1 cellular context compared by ENCODE assay signal in genomic region chr11:119316017-119316728, GRCh38.
TF ChIP-seq lines count a peak whose summit lies in the region.

No MANE protein-coding gene starts in this region.

TF ChIP-seq in HEK293, 187 proteins besides CTCF, POLR2A, EP300 and RAD21 (continued from another document):
- TF ChIP-seq, protein P1, sequence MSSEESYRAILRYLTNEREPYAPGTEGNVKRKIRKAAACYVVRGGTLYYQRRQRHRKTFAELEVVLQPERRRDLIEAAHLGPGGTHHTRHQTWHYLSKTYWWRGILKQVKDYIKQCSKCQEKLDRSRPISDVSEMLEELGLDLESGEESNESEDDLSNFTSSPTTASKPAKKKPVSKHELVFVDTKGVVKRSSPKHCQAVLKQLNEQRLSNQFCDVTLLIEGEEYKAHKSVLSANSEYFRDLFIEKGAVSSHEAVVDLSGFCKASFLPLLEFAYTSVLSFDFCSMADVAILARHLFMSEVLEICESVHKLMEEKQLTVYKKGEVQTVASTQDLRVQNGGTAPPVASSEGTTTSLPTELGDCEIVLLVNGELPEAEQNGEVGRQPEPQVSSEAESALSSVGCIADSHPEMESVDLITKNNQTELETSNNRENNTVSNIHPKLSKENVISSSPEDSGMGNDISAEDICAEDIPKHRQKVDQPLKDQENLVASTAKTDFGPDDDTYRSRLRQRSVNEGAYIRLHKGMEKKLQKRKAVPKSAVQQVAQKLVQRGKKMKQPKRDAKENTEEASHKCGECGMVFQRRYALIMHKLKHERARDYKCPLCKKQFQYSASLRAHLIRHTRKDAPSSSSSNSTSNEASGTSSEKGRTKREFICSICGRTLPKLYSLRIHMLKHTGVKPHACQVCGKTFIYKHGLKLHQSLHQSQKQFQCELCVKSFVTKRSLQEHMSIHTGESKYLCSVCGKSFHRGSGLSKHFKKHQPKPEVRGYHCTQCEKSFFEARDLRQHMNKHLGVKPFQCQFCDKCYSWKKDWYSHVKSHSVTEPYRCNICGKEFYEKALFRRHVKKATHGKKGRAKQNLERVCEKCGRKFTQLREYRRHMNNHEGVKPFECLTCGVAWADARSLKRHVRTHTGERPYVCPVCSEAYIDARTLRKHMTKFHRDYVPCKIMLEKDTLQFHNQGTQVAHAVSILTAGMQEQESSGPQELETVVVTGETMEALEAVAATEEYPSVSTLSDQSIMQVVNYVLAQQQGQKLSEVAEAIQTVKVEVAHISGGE (tag by site-specific recombination; conservative IDR thresholded peaks at IDR 0.05; ENCODE audit: low read depth): peak; percentile 61
- TF ChIP-seq FEZF1 (tag by site-specific recombination; IDR thresholded peaks at IDR 0.05) (peak; percentile 84), REST (tag by site-specific recombination; IDR thresholded peaks at IDR 0.05) (no peak), GLIS2 (tag by site-specific recombination; IDR thresholded peaks at IDR 0.05) (peak; percentile 62; the same call in 1 of the 2 replicates), KLF1 (tag by site-specific recombination; IDR thresholded peaks at IDR 0.05) (peak; percentile 85), ZNF341 (tag by site-specific recombination; IDR thresholded peaks at IDR 0.05; ENCODE audit: low read depth) (peak; percentile 25; the same call in 1 of the 2 replicates), ZNF398 (tag by site-specific recombination; IDR thresholded peaks at IDR 0.05) (peak; percentile 98), ZNF530 (tag by site-specific recombination; IDR thresholded peaks at IDR 0.05; ENCODE audit: low read depth) (no peak), KLF9 (tag by site-specific recombination; IDR thresholded peaks at IDR 0.05; ENCODE audit: low read depth) (peak; percentile 66), KLF16 (tag by site-specific recombination; IDR thresholded peaks at IDR 0.05) (peak; percentile 69), ZBTB20 (tag by site-specific recombination; IDR thresholded peaks at IDR 0.05) (0 out of 2 replicates have a peak, but pooled peaks have one; percentile 27), SCRT2 (tag by site-specific recombination; IDR thresholded peaks at IDR 0.05) (peak; percentile 96), SP7 (tag by site-specific recombination; IDR thresholded peaks at IDR 0.05) (0 out of 2 replicates have a peak, but pooled peaks have one; percentile 38), ZBTB8A (tag by site-specific recombination; IDR thresholded peaks at IDR 0.05) (peak; percentile 84)
- TF ChIP-seq, protein P2, sequence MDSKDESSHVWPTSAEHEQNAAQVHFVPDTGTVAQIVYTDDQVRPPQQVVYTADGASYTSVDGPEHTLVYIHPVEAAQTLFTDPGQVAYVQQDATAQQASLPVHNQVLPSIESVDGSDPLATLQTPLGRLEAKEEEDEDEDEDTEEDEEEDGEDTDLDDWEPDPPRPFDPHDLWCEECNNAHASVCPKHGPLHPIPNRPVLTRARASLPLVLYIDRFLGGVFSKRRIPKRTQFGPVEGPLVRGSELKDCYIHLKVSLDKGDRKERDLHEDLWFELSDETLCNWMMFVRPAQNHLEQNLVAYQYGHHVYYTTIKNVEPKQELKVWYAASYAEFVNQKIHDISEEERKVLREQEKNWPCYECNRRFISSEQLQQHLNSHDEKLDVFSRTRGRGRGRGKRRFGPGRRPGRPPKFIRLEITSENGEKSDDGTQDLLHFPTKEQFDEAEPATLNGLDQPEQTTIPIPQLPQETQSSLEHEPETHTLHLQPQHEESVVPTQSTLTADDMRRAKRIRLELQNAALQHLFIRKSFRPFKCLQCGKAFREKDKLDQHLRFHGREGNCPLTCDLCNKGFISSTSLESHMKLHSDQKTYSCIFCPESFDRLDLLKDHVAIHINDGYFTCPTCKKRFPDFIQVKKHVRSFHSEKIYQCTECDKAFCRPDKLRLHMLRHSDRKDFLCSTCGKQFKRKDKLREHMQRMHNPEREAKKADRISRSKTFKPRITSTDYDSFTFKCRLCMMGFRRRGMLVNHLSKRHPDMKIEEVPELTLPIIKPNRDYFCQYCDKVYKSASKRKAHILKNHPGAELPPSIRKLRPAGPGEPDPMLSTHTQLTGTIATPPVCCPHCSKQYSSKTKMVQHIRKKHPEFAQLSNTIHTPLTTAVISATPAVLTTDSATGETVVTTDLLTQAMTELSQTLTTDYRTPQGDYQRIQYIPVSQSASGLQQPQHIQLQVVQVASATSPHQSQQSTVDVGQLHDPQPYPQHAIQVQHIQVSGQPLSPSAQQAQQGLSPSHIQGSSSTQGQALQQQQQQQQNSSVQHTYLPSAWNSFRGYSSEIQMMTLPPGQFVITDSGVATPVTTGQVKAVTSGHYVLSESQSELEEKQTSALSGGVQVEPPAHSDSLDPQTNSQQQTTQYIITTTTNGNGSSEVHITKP (tag by site-specific recombination; IDR thresholded peaks at IDR 0.05): peak; percentile 43; the same call in 1 of the 2 replicates
- TF ChIP-seq, protein P3, sequence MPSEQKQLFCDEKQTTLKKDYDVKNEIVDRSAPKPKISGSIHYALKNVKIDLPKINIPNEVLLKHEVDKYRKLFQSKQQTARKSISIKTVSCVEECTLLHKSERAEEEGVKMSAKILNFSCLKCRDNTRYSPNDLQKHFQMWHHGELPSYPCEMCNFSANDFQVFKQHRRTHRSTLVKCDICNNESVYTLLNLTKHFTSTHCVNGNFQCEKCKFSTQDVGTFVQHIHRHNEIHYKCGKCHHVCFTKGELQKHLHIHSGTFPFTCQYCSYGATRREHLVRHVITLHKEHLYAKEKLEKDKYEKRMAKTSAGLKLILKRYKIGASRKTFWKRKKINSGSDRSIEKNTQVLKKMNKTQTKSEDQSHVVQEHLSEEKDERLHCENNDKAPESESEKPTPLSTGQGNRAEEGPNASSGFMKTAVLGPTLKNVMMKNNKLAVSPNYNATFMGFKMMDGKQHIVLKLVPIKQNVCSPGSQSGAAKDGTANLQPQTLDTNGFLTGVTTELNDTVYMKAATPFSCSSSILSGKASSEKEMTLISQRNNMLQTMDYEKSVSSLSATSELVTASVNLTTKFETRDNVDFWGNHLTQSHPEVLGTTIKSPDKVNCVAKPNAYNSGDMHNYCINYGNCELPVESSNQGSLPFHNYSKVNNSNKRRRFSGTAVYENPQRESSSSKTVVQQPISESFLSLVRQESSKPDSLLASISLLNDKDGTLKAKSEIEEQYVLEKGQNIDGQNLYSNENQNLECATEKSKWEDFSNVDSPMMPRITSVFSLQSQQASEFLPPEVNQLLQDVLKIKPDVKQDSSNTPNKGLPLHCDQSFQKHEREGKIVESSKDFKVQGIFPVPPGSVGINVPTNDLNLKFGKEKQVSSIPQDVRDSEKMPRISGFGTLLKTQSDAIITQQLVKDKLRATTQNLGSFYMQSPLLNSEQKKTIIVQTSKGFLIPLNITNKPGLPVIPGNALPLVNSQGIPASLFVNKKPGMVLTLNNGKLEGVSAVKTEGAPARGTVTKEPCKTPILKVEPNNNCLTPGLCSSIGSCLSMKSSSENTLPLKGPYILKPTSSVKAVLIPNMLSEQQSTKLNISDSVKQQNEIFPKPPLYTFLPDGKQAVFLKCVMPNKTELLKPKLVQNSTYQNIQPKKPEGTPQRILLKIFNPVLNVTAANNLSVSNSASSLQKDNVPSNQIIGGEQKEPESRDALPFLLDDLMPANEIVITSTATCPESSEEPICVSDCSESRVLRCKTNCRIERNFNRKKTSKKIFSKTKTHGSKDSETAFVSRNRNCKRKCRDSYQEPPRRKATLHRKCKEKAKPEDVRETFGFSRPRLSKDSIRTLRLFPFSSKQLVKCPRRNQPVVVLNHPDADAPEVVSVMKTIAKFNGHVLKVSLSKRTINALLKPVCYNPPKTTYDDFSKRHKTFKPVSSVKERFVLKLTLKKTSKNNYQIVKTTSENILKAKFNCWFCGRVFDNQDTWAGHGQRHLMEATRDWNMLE (tag by site-specific recombination; conservative IDR thresholded peaks at IDR 0.05; ENCODE audit: low read depth): no peak
- TF ChIP-seq, protein P4, sequence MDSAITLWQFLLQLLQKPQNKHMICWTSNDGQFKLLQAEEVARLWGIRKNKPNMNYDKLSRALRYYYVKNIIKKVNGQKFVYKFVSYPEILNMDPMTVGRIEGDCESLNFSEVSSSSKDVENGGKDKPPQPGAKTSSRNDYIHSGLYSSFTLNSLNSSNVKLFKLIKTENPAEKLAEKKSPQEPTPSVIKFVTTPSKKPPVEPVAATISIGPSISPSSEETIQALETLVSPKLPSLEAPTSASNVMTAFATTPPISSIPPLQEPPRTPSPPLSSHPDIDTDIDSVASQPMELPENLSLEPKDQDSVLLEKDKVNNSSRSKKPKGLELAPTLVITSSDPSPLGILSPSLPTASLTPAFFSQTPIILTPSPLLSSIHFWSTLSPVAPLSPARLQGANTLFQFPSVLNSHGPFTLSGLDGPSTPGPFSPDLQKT (IDR thresholded peaks at IDR 0.05; ENCODE audit: borderline replicate concordance, low read depth, low read length): no peak
